In genomic region chr5:155307219-155307618, GRCh38 we compare ENCODE assay signal across 26 cellular contexts.
"Had no signal": no experiment of that assay in that cellular context is flagged by ENCODE, and none has a peak within 500 bp of the region (broad histone marks: within the 10 kb centered on the region; RNA-seq: fewer than 3 reads in every experiment).

No MANE protein-coding gene starts in this region.

- H3K27me3 ChIP-seq: colonic mucosa, esophagus squamous epithelium, gastrocnemius medialis, neural progenitor cell, right atrium auricular region, suprapubic skin, transverse colon, upper lobe of right lung, uterus had no signal

- DNase-seq: colonic mucosa; effector CD8-positive, alpha-beta T cell; endodermal cell; esophagus squamous epithelium; gastrocnemius medialis; head of caudate nucleus; kidney; mesendoderm; midbrain; naive thymus-derived CD4-positive, alpha-beta T cell; stimulated activated CD4-positive, alpha-beta T cell treated with anti-CD3 and anti-CD28 coated beads, Interleukin-12 subunit alpha, Interleukin-12 subunit beta, amount 100 ng/mL, for 4 hours; stimulated activated CD4-positive, alpha-beta T cell treated with anti-CD3 and anti-CD28 coated beads, Interleukin-1b, Interleukin-23, amount 100 ng/mL, for 48 hours; stimulated activated CD4-positive, alpha-beta T cell treated with anti-CD3 and anti-CD28 coated beads, Interleukin-4, amount 100 ng/mL, for 1 hour; stimulated activated CD8-positive, alpha-beta memory T cell treated with anti-CD3 and anti-CD28 coated beads, Interleukin-4, amount 100 ng/mL, for 48 hours; stimulated activated naive CD4-positive, alpha-beta T cell; stimulated activated naive CD8-positive, alpha-beta T cell treated with anti-CD3 and anti-CD28 coated beads, Interleukin-15, amount 100 ng/mL, for 72 hours; transverse colon; upper lobe of right lung; uterus had no signal

- ATAC-seq: gastrocnemius medialis; left lobe of liver; naive thymus-derived CD4-positive, alpha-beta T cell; sciatic nerve; stimulated activated naive CD8-positive, alpha-beta T cell treated with anti-CD3 and anti-CD28 coated beads, Interleukin-15, amount 100 ng/mL, for 72 hours; upper lobe of right lung had no signal

- H3K9ac ChIP-seq: neural progenitor cell had no signal

- H3K36me3 ChIP-seq: colonic mucosa, esophagus squamous epithelium, gastrocnemius medialis, neural progenitor cell, prostate gland, right atrium auricular region, suprapubic skin, transverse colon, upper lobe of right lung, uterus had no signal

- H3K4me1 ChIP-seq: colonic mucosa, gastrocnemius medialis, neural progenitor cell, prostate gland, right atrium auricular region, transverse colon, upper lobe of right lung, uterus had no signal

- H3K9me3 ChIP-seq: colonic mucosa, esophagus squamous epithelium, gastrocnemius medialis, prostate gland, right atrium auricular region, suprapubic skin, transverse colon, upper lobe of right lung, uterus had no signal

- H3K27ac ChIP-seq: colonic mucosa, esophagus squamous epithelium, gastrocnemius medialis, neural progenitor cell, prostate gland, right atrium auricular region, suprapubic skin, transverse colon, upper lobe of right lung, uterus had no signal

- H3K4me2 ChIP-seq: neural progenitor cell, smooth muscle cell had no signal

- H3K4me3 ChIP-seq: colonic mucosa, esophagus squamous epithelium, gastrocnemius medialis, neural progenitor cell, prostate gland, right atrium auricular region, smooth muscle cell, suprapubic skin, transverse colon, upper lobe of right lung, uterus had no signal

- H2AFZ ChIP-seq: neural progenitor cell had no signal
